In genomic region chr4:110898290-110898689, GRCh38 we compare ENCODE assay signal across 10 cellular contexts.
DNase-seq lines count a peak whose midpoint lies in the region; ATAC-seq and TF ChIP-seq lines count a peak whose summit lies in the region.
"Had no signal": no experiment of that assay in that cellular context is flagged by ENCODE, and none has a peak within 500 bp of the region (broad histone marks: within the 10 kb centered on the region; RNA-seq: fewer than 3 reads in every experiment).

No MANE protein-coding gene starts in this region.

- DNase-seq in smooth muscle cell (lab: John Stamatoyannopoulos, UW; ENCODE audit: unreplicated experiment) (no peak), NCI-H128 (lab: John Stamatoyannopoulos, UW; ENCODE audit: unreplicated experiment) (no peak), mesenteric fat pad (ENCODE audit: low spot score) (no peak), GM13976 (ENCODE audit: low spot score) (no peak)
- DNase-seq: activated CD4-positive, alpha-beta T cell treated with anti-CD3 and anti-CD28 coated beads, Interleukin-2, amount 50 U/mL, for 48 hours; NCI-H1694 had no signal

- peaks cover 17% of the 10 kb centered on the region for H3K4me1 ChIP-seq in smooth muscle cell (ENCODE audit: low read depth)

- peak overlapping the region; percentile 28 for H3K4me3 ChIP-seq in smooth muscle cell
- H3K4me3 ChIP-seq: skin epidermis had no signal

- H3F3A ChIP-seq in smooth muscle cell (ENCODE audit: low read depth), result no peaks in the 10 kb centered on the region

- ATAC-seq in GM19395 (IDR thresholded peaks at IDR 0.05; ENCODE audit: unreplicated experiment), result peak; percentile 92
- peak; percentile 71 for ATAC-seq in HG02678 (IDR thresholded peaks at IDR 0.05; ENCODE audit: unreplicated experiment)
- ATAC-seq in HG03457 (IDR thresholded peaks at IDR 0.05; ENCODE audit: unreplicated experiment), result peak; percentile 80

- WGBS in smooth muscle cell (ENCODE audit: low lambda C conversion rate), result 50% methylated on average over 1 of the region's 1 CpG

- H4K20me1 ChIP-seq in smooth muscle cell (ENCODE audit: low read depth), result no peaks in the 10 kb centered on the region

- H3K9ac ChIP-seq in smooth muscle cell (ENCODE audit: low read depth), result peak overlapping the region; percentile 11

- peak overlapping the region; percentile 16 for H3K27ac ChIP-seq in smooth muscle cell (ENCODE audit: low read depth)
- H3K27ac ChIP-seq: skin epidermis had no signal

- in situ Hi-C loops in GM13976 (cut with MboI; ENCODE audit: low sequenced_read_pairs, unreplicated experiment), result no loop called here

- H2AFZ ChIP-seq in smooth muscle cell (ENCODE audit: low read depth), result peak overlapping the region; percentile 92

- TF ChIP-seq CTCF in smooth muscle cell (IDR thresholded peaks at IDR 0.05; ENCODE audit: borderline replicate concordance, insufficient read depth, poor library complexity, severe bottlenecking) (no peak), GM13976 (IDR thresholded peaks at IDR 0.05; ENCODE audit: borderline replicate concordance, control extremely low read depth, extremely low read depth, insufficient read depth, missing control alignments) (no peak)

- no peaks in the 10 kb centered on the region for H3K79me2 ChIP-seq in smooth muscle cell (ENCODE audit: low read depth)

- H3K4me2 ChIP-seq in smooth muscle cell, result peak overlapping the region; percentile 84

- H3K9me3 ChIP-seq in smooth muscle cell (replicated peaks; ENCODE audit: low read depth), result no peaks in the 10 kb centered on the region

- H3K36me3 ChIP-seq in smooth muscle cell (ENCODE audit: low read depth), result no peaks in the 10 kb centered on the region

- no peaks in the 10 kb centered on the region for H3K27me3 ChIP-seq in smooth muscle cell (ENCODE audit: low read depth)
